In genomic region chr13:89136678-89137077, GRCh38 we compare ENCODE assay signal across 14 cellular contexts.
DNase-seq lines count a peak whose midpoint lies in the region; TF ChIP-seq lines count a peak whose summit lies in the region.
"Had no signal": no experiment of that assay in that cellular context is flagged by ENCODE, and none has a peak within 500 bp of the region (broad histone marks: within the 10 kb centered on the region; RNA-seq: fewer than 3 reads in every experiment).

No MANE protein-coding gene starts in this region.

- H3K27ac Mint-ChIP-seq in activated T-cell treated with anti-CD3 and anti-CD28 coated beads, Interleukin-2, amount 50 U/mL, for 24 hours, result no peak overlapping the region
- H3K27ac Mint-ChIP-seq: H9 had no signal

- H3K4me1 Mint-ChIP-seq in activated T-cell treated with anti-CD3 and anti-CD28 coated beads, Interleukin-2, amount 50 U/mL, for 24 hours (ENCODE audit: low read depth), result no peaks in the 10 kb centered on the region
- H3K4me1 Mint-ChIP-seq: H9 had no signal

- H3K9me3 Mint-ChIP-seq in activated T-cell treated with anti-CD3 and anti-CD28 coated beads, Interleukin-2, amount 50 U/mL, for 24 hours, result no peaks in the 10 kb centered on the region
- H3K9me3 Mint-ChIP-seq: H9 had no signal

- H3K4me3 Mint-ChIP-seq in activated T-cell treated with anti-CD3 and anti-CD28 coated beads, Interleukin-2, amount 50 U/mL, for 24 hours, result no peak overlapping the region
- H3K4me3 Mint-ChIP-seq: H9 had no signal

- no peak overlapping the region for H3K4me3 ChIP-seq in epithelial cell of esophagus (ENCODE audit: low read length)
- no peak overlapping the region for H3K4me3 ChIP-seq in dorsolateral prefrontal cortex
- H3K4me3 ChIP-seq: BLaER1, GM23248 had no signal

- no peak for TF ChIP-seq CTCF in epithelial cell of esophagus (IDR thresholded peaks at IDR 0.05; ENCODE audit: insufficient read depth, low read depth, low read length, missing control alignments)
- no peak for TF ChIP-seq CTCF in dorsolateral prefrontal cortex (IDR thresholded peaks at IDR 0.05 in 54 of 56, conservative IDR thresholded peaks at IDR 0.05 in 2 of 56; ENCODE audit: low read depth in 1 of 56, partially characterized antibody in 56 of 56)

- H3K36me3 Mint-ChIP-seq in activated T-cell treated with anti-CD3 and anti-CD28 coated beads, Interleukin-2, amount 50 U/mL, for 24 hours (ENCODE audit: low read depth), result no peaks in the 10 kb centered on the region

- DNase-seq in AG08395 (ENCODE audit: low spot score) (peak; percentile 1), HT1080 (ENCODE audit: low read depth) (peak; percentile 32), astrocyte of the hippocampus (ENCODE audit: low read depth, low spot score) (peak; percentile 11), epithelial cell of esophagus (ENCODE audit: low read depth) (peak; percentile 14), caudate nucleus (lab: John Stamatoyannopoulos, UW) (no peak), dorsolateral prefrontal cortex (no peak)
- DNase-seq in activated effector memory CD4-positive, alpha-beta T cell treated with anti-CD3 and anti-CD28 coated beads, Interleukin-2, amount 50 U/mL, for 16 hours, result no peak
- no peak for DNase-seq in activated T-cell treated with anti-CD3 and anti-CD28 coated beads, Interleukin-2, amount 50 U/mL, for 24 hours
- DNase-seq: AML-193, DMS53, GM23248, H9 had no signal

- intact Hi-C loops in dorsolateral prefrontal cortex (cut with DNase I), result no loop called here

- no peaks in the 10 kb centered on the region for H3K27me3 ChIP-seq in dorsolateral prefrontal cortex
- H3K27me3 ChIP-seq: BLaER1 had no signal

- no peaks in the 10 kb centered on the region for H3K27me3 Mint-ChIP-seq in activated T-cell treated with anti-CD3 and anti-CD28 coated beads, Interleukin-2, amount 50 U/mL, for 24 hours

- no peak overlapping the region for H3K27ac ChIP-seq in caudate nucleus (ENCODE audit: low read depth, low read length)
- H3K27ac ChIP-seq in dorsolateral prefrontal cortex, result no peak overlapping the region
- H3K27ac ChIP-seq: 22Rv1, BLaER1, GM23248 had no signal

Comparison
In these comparisons a context has a peak if more than half of its experiments do, and no peak if none do; other contexts are left out.
1. DNase-seq: peak in AG08395 (single experiment), HT1080 (single experiment), astrocyte of the hippocampus (single experiment) and epithelial cell of esophagus (single experiment); none in caudate nucleus (0 of 61), activated effector memory CD4-positive, alpha-beta T cell treated with anti-CD3 and anti-CD28 coated beads, Interleukin-2, amount 50 U/mL, for 16 hours (single experiment), activated T-cell treated with anti-CD3 and anti-CD28 coated beads, Interleukin-2, amount 50 U/mL, for 24 hours (single experiment) and dorsolateral prefrontal cortex (0 of 10).